In the genomic region with DNA sequence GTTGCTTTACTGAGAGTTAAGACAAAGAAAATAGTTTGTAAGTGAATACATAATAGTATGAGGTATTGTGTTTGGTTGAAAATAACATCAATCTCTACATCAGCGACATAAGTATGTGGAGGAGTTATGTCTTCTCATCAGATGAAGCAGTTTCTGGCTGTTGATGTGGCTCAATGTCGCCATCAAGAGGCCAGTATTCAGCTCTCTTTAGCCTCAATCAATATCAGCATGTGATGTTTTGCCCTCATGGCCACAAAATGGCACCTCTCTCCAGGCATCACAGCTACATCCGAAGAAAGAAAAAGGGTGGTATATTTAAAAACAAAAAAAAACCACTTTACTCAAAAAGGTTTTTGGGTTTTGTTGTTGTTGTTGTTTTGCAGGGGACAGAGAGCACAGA, we compare ENCODE assay signal across 16 cellular contexts.
DNase-seq lines count a peak whose midpoint lies in the region; ATAC-seq and TF ChIP-seq lines count a peak whose summit lies in the region.
"Had no signal": no experiment of that assay in that cellular context is flagged by ENCODE, and none has a peak within 500 bp of the region (broad histone marks: within the 10 kb centered on the region; RNA-seq: fewer than 3 reads in every experiment).

No MANE protein-coding gene starts in this region.

- no peak overlapping the region for H3K27ac Mint-ChIP-seq in neural progenitor cell
- H3K27ac Mint-ChIP-seq: T-helper 17 cell had no signal

- in situ Hi-C loops in astrocyte of the cerebellum (cut with HindIII; ENCODE audit: low sequenced_read_pairs) = no loop called here

- H3K27me3 Mint-ChIP-seq in neural progenitor cell (ENCODE audit: insufficient read depth, low read depth) = no peaks in the 10 kb centered on the region
- H3K27me3 Mint-ChIP-seq: T-helper 17 cell had no signal

- peak; percentile 22 for TF ChIP-seq CTCF in astrocyte of the cerebellum (IDR thresholded peaks at IDR 0.05; ENCODE audit: low read depth, low read length, missing control alignments)
- peak; percentile 24 for TF ChIP-seq CTCF in neural progenitor cell (IDR thresholded peaks at IDR 0.05)
- TF ChIP-seq CTCF in omental fat pad (IDR thresholded peaks at IDR 0.05) = no peak
- TF ChIP-seq CTCF in coronary artery (IDR thresholded peaks at IDR 0.05) = no peak

- no peak overlapping the region for H3K4me3 ChIP-seq in MG63
- no peak overlapping the region for H3K4me3 ChIP-seq in astrocyte of the cerebellum (ENCODE audit: low read depth, low read length)
- H3K4me3 ChIP-seq in neural progenitor cell = no peak overlapping the region
- no peak overlapping the region for H3K4me3 ChIP-seq in coronary artery
- H3K4me3 ChIP-seq: skin epidermis had no signal

- H3K9me3 Mint-ChIP-seq in neural progenitor cell = peaks cover 11% of the 10 kb centered on the region

- H3K4me1 Mint-ChIP-seq in neural progenitor cell = no peaks in the 10 kb centered on the region
- H3K4me1 Mint-ChIP-seq: neural crest cell, T-helper 17 cell had no signal

- H3K79me2 ChIP-seq in neural progenitor cell (ENCODE audit: low read depth) = no peaks in the 10 kb centered on the region

- no peaks in the 10 kb centered on the region for H4K20me1 ChIP-seq in neural progenitor cell (ENCODE audit: low read depth)

- ATAC-seq in omental fat pad (ENCODE audit: low FRiP score) = no peak
- ATAC-seq: foreskin keratinocyte, T-helper 17 cell had no signal

- H3K27ac ChIP-seq in neural progenitor cell = no peak overlapping the region
- no peak overlapping the region for H3K27ac ChIP-seq in coronary artery
- H3K27ac ChIP-seq: foreskin keratinocyte, skin epidermis had no signal

- H3K4me3 Mint-ChIP-seq in neural progenitor cell = no peak overlapping the region
- H3K4me3 Mint-ChIP-seq: neural crest cell, T-helper 17 cell had no signal

- no peak overlapping the region for H2AFZ ChIP-seq in neural progenitor cell (replicated peaks)

- H3K9me3 ChIP-seq in MG63 (no peaks in the 10 kb centered on the region), neural progenitor cell (ENCODE audit: low read depth) (no peaks in the 10 kb centered on the region)

- H3K36me3 ChIP-seq in MG63 (no peaks in the 10 kb centered on the region), neural progenitor cell (no peaks in the 10 kb centered on the region)

- H3K36me3 Mint-ChIP-seq in neural progenitor cell = no peaks in the 10 kb centered on the region

- no peak overlapping the region for H3K4me2 ChIP-seq in neural progenitor cell

- H3K4me1 ChIP-seq in neural progenitor cell = no peaks in the 10 kb centered on the region
- H3K4me1 ChIP-seq: foreskin keratinocyte had no signal

- H3K9ac ChIP-seq in neural progenitor cell = no peak overlapping the region

- DNase-seq in DMS 273 (lab: John Stamatoyannopoulos, UW; ENCODE audit: unreplicated experiment) (peak; percentile 12), DMS 273 treated with DMSO at 0.1 percent for 48 hours (lab: John Stamatoyannopoulos, UW) (no peak), MG63 (peak; percentile 8), astrocyte of the cerebellum (ENCODE audit: low read depth) (no peak), neural progenitor cell (ENCODE audit: low spot score) (no peak), omental fat pad (ENCODE audit: low spot score) (no peak), coronary artery (ENCODE audit: low spot score) (no peak)
- DNase-seq in activated naive CD4-positive, alpha-beta T cell treated with anti-CD3 and anti-CD28 coated beads, Interleukin-2, amount 50 U/mL, for 16 hours = no peak
- DNase-seq: 8988T; activated CD4-positive, alpha-beta T cell treated with anti-CD3 and anti-CD28 coated beads, Interleukin-2, amount 50 U/mL, for 1 hour; foreskin keratinocyte; MM.1S; NK-92 treated with Interleukin-12 subunit alpha and Interleukin-12 subunit beta, amount 100 ng/mL, for 24 hours; T-helper 17 cell had no signal

- no peaks in the 10 kb centered on the region for H3K27me3 ChIP-seq in MG63
- no peaks in the 10 kb centered on the region for H3K27me3 ChIP-seq in neural progenitor cell
- H3K27me3 ChIP-seq: foreskin keratinocyte had no signal

- H3F3A ChIP-seq in neural progenitor cell (ENCODE audit: low read depth) = no peaks in the 10 kb centered on the region

Comparison
In these comparisons a context has a peak if more than half of its experiments do, and no peak if none do; other contexts are left out.
1. DNase-seq: peak in DMS 273 (single experiment) and MG63 (single experiment); none in DMS 273 treated with DMSO at 0.1 percent for 48 hours (single experiment), astrocyte of the cerebellum (single experiment), neural progenitor cell (single experiment), activated naive CD4-positive, alpha-beta T cell treated with anti-CD3 and anti-CD28 coated beads, Interleukin-2, amount 50 U/mL, for 16 hours (single experiment), omental fat pad (single experiment) and coronary artery (single experiment).
2. CTCF ChIP-seq: peak in astrocyte of the cerebellum (single experiment) and neural progenitor cell (single experiment); none in omental fat pad (0 of 3) and coronary artery (single experiment).